ENCODE assay signal across 8 cellular contexts in the genomic region with DNA sequence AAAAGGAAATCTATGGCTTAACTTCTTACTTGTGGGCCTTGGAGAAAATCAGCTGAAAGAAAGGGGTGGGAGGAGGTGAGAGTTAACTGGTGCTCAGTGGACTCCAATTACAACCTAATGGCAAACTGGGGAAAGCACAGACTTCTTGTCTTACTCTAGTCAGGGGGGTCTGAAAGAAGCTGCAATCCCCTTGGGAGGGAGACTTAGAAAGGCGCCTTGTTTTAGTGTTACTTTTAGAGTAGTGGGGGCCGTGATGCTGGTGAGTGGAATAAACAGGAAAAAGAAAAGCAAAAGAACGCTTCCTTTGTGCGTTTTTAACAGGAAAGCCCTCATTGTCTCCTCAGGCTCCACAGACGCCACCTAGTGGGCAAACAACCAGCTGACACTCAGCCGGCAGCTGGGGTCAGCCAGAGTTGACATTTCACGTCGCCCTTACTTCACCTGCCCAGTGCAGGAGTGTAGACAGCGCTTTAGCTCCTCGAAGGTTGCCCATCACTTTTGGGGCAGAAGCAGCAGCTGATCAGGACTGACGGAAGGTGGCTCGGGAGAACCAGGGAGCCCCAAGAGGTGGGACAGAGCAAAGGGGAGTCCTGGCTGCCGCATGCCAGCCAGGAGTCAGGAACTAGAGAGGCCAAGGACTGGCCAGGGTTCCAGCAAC. TPM values are rescaled to one million over a fixed set of nuclear protein-coding genes. Genes with fewer than 3 reads are reported as not detected.
DNase-seq lines count a peak whose midpoint lies in the region; ATAC-seq, FAIRE-seq and TF ChIP-seq lines count a peak whose summit lies in the region.

No MANE protein-coding gene starts in this region.

- no peak for FAIRE-seq in bronchial epithelial cell (lab: Jason Lieb, UNC)

- ATAC-seq in HG02884 (IDR thresholded peaks at IDR 0.05; ENCODE audit: unreplicated experiment), result peak; percentile 98

- H3K4me3 ChIP-seq in WERI-Rb-1 (ENCODE audit: low read depth, low read length), result peak overlapping the region; percentile 27
- H3K4me3 ChIP-seq in bronchial epithelial cell (ENCODE audit: low read depth, low read length), result no peak overlapping the region

- H3K36me3 ChIP-seq in WERI-Rb-1 (no peaks in the 10 kb centered on the region), bronchial epithelial cell (ENCODE audit: control insufficient read depth, insufficient read depth, low read length) (no peaks in the 10 kb centered on the region)

- H3K27me3 ChIP-seq in WERI-Rb-1 (ENCODE audit: insufficient read depth, low read depth, severe bottlenecking) (no peaks in the 10 kb centered on the region), bronchial epithelial cell (ENCODE audit: control insufficient read depth, insufficient read depth, low read length) (peaks cover 3% of the 10 kb centered on the region)

- H3K27ac ChIP-seq in WERI-Rb-1, result peak overlapping the region; percentile 72

- no peaks in the 10 kb centered on the region for H3K9me3 ChIP-seq in WERI-Rb-1 (ENCODE audit: severe bottlenecking)

- peak; percentile 30 to 57 for DNase-seq in NCI-H524 (lab: John Stamatoyannopoulos, UW)
- no peak for DNase-seq in NCI-H524 treated with DMSO at 0.1 percent for 48 hours (lab: John Stamatoyannopoulos, UW)
- DNase-seq in NCI-H2107 (lab: John Stamatoyannopoulos, UW), result peak; percentile 66
- peak; percentile 81 for DNase-seq in WERI-Rb-1
- peak; percentile 53 for DNase-seq in bronchial epithelial cell (ENCODE audit: low read depth)
- DNase-seq in islet precursor cell, result peak; percentile 88
- DNase-seq in stimulated activated CD4-positive, alpha-beta T cell treated with anti-CD3 and anti-CD28 coated beads, Interleukin-15, amount 100 ng/mL, for 24 hours, result peak; percentile 85

- TF ChIP-seq CTCF in WERI-Rb-1 (IDR thresholded peaks at IDR 0.05; ENCODE audit: low read depth, low read length), result peak; percentile 96
- peak; percentile 98 for TF ChIP-seq CTCF in bronchial epithelial cell (IDR thresholded peaks at IDR 0.05; ENCODE audit: insufficient read depth, low read length, severe bottlenecking)

RNA-seq across cellular contexts. Expression of a gene that starts 55.9 kb away (rescaled TPM):
- 30.1 and 34.2 TPM in 2 replicates for total RNA-seq in bronchial epithelial cell

RNA-seq across cellular contexts. Expression of a gene that starts 56.5 kb away (rescaled TPM):
- 1.3 and 1.7 TPM in 2 replicates for total RNA-seq in bronchial epithelial cell
